ENCODE assay signal across 8 cellular contexts in genomic region chr2:60818272-60818671, GRCh38.
A peak's percentile ranks its signal among the peaks of the same experiment; 100 is the strongest.
DNase-seq lines count a peak whose midpoint lies in the region; ATAC-seq, FAIRE-seq and TF ChIP-seq lines count a peak whose summit lies in the region.

No MANE protein-coding gene starts in this region.

- H3K4me1 Mint-ChIP-seq in activated T-cell treated with anti-CD3 and anti-CD28 coated beads, Interleukin-2, amount 50 U/mL, for 24 hours (ENCODE audit: low read depth): peaks cover 54% of the 10 kb centered on the region

- peak overlapping the region; percentile 43 for H3K4me3 Mint-ChIP-seq in activated T-cell treated with anti-CD3 and anti-CD28 coated beads, Interleukin-2, amount 50 U/mL, for 24 hours

- WGBS in A549 (ENCODE audit: missing lambda C conversion rate): 53% methylated on average over 4 of the region's 4 CpGs
- WGBS in prostate gland: 74% methylated on average over 4 of the region's 4 CpGs
- WGBS in testis, 2 donors: 71 to 79% methylated on average over 4 of the region's 4 CpGs

- TF ChIP-seq POLR2A in A549 (IDR thresholded peaks at IDR 0.05; ENCODE audit: low read length): no peak
- TF ChIP-seq POLR2A in prostate gland (IDR thresholded peaks at IDR 0.05): no peak
- TF ChIP-seq POLR2A in testis (IDR thresholded peaks at IDR 0.05): no peak

- no peaks in the 10 kb centered on the region for H3K9me3 Mint-ChIP-seq in activated T-cell treated with anti-CD3 and anti-CD28 coated beads, Interleukin-2, amount 50 U/mL, for 24 hours

- H3K4me3 ChIP-seq in A549 (no peak overlapping the region), lower lobe of right lung (no peak overlapping the region), prostate gland (no peak overlapping the region), testis (no peak overlapping the region)

- ATAC-seq in A549: peak in 1 of 2 experiments; percentile 29; a peak in 2 of 6 replicates
- peak in 1 of 2 donors; percentile 45 for ATAC-seq in lower lobe of right lung
- ATAC-seq in GM21528 (IDR thresholded peaks at IDR 0.05; ENCODE audit: low FRiP score, unreplicated experiment): no peak

- no peak overlapping the region for H3K4me2 ChIP-seq in A549

- TF ChIP-seq EP300 in A549 (IDR thresholded peaks at IDR 0.05): no peak
- TF ChIP-seq EP300 in Ishikawa (IDR thresholded peaks at IDR 0.05; ENCODE audit: borderline replicate concordance): no peak

- intact Hi-C loops in lower lobe of right lung (cut with DNase I) (no loop called here), prostate gland (cut with DNase I) (no loop called here), testis (cut with DNase I; ENCODE audit: low total_unique reads) (no loop called here)

- H3K36me3 Mint-ChIP-seq in activated T-cell treated with anti-CD3 and anti-CD28 coated beads, Interleukin-2, amount 50 U/mL, for 24 hours (ENCODE audit: low read depth): no peaks in the 10 kb centered on the region

- H3K27me3 ChIP-seq in lower lobe of right lung (ENCODE audit: low read depth): no peaks in the 10 kb centered on the region
- H3K27me3 ChIP-seq in prostate gland (replicated peaks; ENCODE audit: insufficient read depth): no peaks in the 10 kb centered on the region
- no peaks in the 10 kb centered on the region for H3K27me3 ChIP-seq in testis

- H3K27ac ChIP-seq in A549 (no peak overlapping the region), lower lobe of right lung (no peak overlapping the region), prostate gland (no peak overlapping the region), testis (no peak overlapping the region)

- CTCF ChIA-PET in A549 (lab: Yijun Ruan, JAX): interaction anchor here (0.5 to 3.1 kb wide), 7 partner anchors 12 to 181 kb away, joined by 3 to 11 read pairs (median 4); no protein-coding TSS in a partner anchor

- TF ChIP-seq RAD21 in A549 (conservative IDR thresholded peaks at IDR 0.05 in 1 of 2, IDR thresholded peaks at IDR 0.05 in 1 of 2) (peak in 1 of 2 experiments; percentile 29; a peak in 2 of 5 replicates), Ishikawa (IDR thresholded peaks at IDR 0.05; ENCODE audit: low read depth) (peak; percentile 23; the same call in 1 of the 2 replicates)

- DNase-seq in A549 (ENCODE audit: low read depth in 1 of 2, low spot score in 1 of 2): peak in 1 of 2 experiments; percentile 12
- peak; percentile 64 for DNase-seq in activated T-cell treated with anti-CD3 and anti-CD28 coated beads, Interleukin-2, amount 50 U/mL, for 24 hours
- DNase-seq in lower lobe of right lung: no peak
- no peak for DNase-seq in prostate gland (ENCODE audit: low spot score)
- DNase-seq in GM19238 (ENCODE audit: insufficient read length, low spot score): no peak
- DNase-seq in testis: no peak

- FAIRE-seq in A549 (lab: Jason Lieb, UNC): no peak

- POLR2A ChIA-PET in A549 (lab: Yijun Ruan, JAX): no interaction called here

- no peaks in the 10 kb centered on the region for H3K27me3 Mint-ChIP-seq in activated T-cell treated with anti-CD3 and anti-CD28 coated beads, Interleukin-2, amount 50 U/mL, for 24 hours

- TF ChIP-seq CTCF in A549 (IDR thresholded peaks at IDR 0.05): peak; percentile 21; the same call in 1 of the 3 replicates
- TF ChIP-seq CTCF in lower lobe of right lung (IDR thresholded peaks at IDR 0.05): peak; percentile 14
- TF ChIP-seq CTCF in prostate gland (IDR thresholded peaks at IDR 0.05): peak in 1 of 4 experiments; percentile 17
- TF ChIP-seq CTCF in testis (IDR thresholded peaks at IDR 0.05): no peak

- no peaks in the 10 kb centered on the region for H3K9me3 ChIP-seq in A549
- H3K9me3 ChIP-seq in lower lobe of right lung: no peaks in the 10 kb centered on the region
- no peaks in the 10 kb centered on the region for H3K9me3 ChIP-seq in prostate gland
- no peaks in the 10 kb centered on the region for H3K9me3 ChIP-seq in testis

- H3K4me1 ChIP-seq in A549 (0 out of 3 replicates have a peak, but pooled peaks cover 4% of the 10 kb centered on the region), lower lobe of right lung (no peaks in the 10 kb centered on the region), prostate gland (replicated peaks) (no peaks in the 10 kb centered on the region), testis (no peaks in the 10 kb centered on the region)

- peak overlapping the region; percentile 97 for H3K27ac Mint-ChIP-seq in activated T-cell treated with anti-CD3 and anti-CD28 coated beads, Interleukin-2, amount 50 U/mL, for 24 hours

- no peaks in the 10 kb centered on the region for H3K36me3 ChIP-seq in lower lobe of right lung
- no peaks in the 10 kb centered on the region for H3K36me3 ChIP-seq in prostate gland
- H3K36me3 ChIP-seq in testis (ENCODE audit: low read depth, missing control alignments): no peaks in the 10 kb centered on the region

TF ChIP-seq in A549, 52 proteins besides CTCF, POLR2A, EP300 and RAD21:
- TF ChIP-seq JUNB (IDR thresholded peaks at IDR 0.05) (no peak), SMC3 (IDR thresholded peaks at IDR 0.05) (0 out of 3 replicates have a peak, but pooled peaks have one; percentile 16), FOSL2 (IDR thresholded peaks at IDR 0.05) (no peak), FOSL2 (CRISPR knock-in tag; IDR thresholded peaks at IDR 0.05) (peak; percentile 59)

TF ChIP-seq in Ishikawa, 13 proteins besides CTCF, POLR2A, EP300 and RAD21:
- no peak for TF ChIP-seq ZBTB7A (IDR thresholded peaks at IDR 0.05; ENCODE audit: low read depth)
- TF ChIP-seq FOXM1 (IDR thresholded peaks at IDR 0.05; ENCODE audit: borderline replicate concordance, low read depth): no peak
- TF ChIP-seq NFIC (IDR thresholded peaks at IDR 0.05): no peak
- TF ChIP-seq EGR1 (IDR thresholded peaks at IDR 0.05): no peak
- no peak for TF ChIP-seq TEAD4 (IDR thresholded peaks at IDR 0.05)

Comparison
In these comparisons a context has a peak if more than half of its experiments do, and no peak if none do; other contexts are left out.
1. CTCF ChIP-seq: peak in A549 (single experiment) and lower lobe of right lung (single experiment); none in testis (0 of 3).